28 cellular contexts compared by ENCODE assay signal in the genomic region with DNA sequence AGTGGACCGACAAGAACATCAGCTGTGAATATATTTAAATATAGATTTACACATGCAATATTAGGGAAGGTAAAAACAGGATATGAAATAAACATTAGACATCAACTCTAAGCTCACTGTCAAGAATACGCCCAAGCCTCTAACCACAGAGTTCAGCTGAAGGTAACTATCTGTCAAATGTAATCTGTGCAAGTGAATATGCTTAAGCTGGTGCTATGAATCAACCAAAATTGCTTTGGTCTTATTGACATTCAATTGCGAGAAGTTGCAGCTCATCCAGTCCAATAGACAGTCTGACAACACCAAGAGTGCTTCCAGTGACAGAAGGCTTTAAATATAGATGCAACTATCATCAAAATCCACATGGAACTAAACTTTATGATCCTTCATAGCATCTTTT. TPM values are rescaled to one million over a fixed set of nuclear protein-coding genes. Genes with fewer than 3 reads are reported as not detected.
"Had no signal": no experiment of that assay in that cellular context is flagged by ENCODE, and none has a peak within 500 bp of the region (broad histone marks: within the 10 kb centered on the region; RNA-seq: fewer than 3 reads in every experiment).

No MANE protein-coding gene starts in this region.

- H3K36me3 ChIP-seq: ascending aorta, SJSA1 had no signal

- H3K27me3 ChIP-seq: ascending aorta, body of pancreas, SJSA1 had no signal

- H3K4me1 ChIP-seq: ascending aorta, body of pancreas, SJSA1 had no signal

- H3K27ac ChIP-seq: ascending aorta, body of pancreas, SJSA1 had no signal

- H3K4me3 ChIP-seq: ascending aorta, body of pancreas, SJSA1 had no signal

- ATAC-seq: activated CD8-positive, alpha-beta T cell treated with anti-CD3 and anti-CD28 coated beads, Interleukin-2, amount 10 ng/mL, durations not matched to agents 7 days and 5 days; body of pancreas; T-helper 17 cell; WTC11 had no signal

- DNase-seq: activated CD4-positive, alpha-beta T cell treated with anti-CD3 and anti-CD28 coated beads for 48 hours; activated CD4-positive, alpha-beta T cell treated with anti-CD3 and anti-CD28 coated beads, Interleukin-2, amount 50 U/mL, for 4 hours; activated CD4-positive, CD25-positive, alpha-beta regulatory T cell treated with anti-CD3 and anti-CD28 coated beads, Interleukin-2, amount 50 U/mL, for 72 hours; activated CD8-positive, alpha-beta memory T cell treated with anti-CD3 and anti-CD28 coated beads, Interleukin-2, amount 50 U/mL, for 48 hours; activated CD8-positive, alpha-beta T cell treated with anti-CD3 and anti-CD28 coated beads, Interleukin-2, amount 10 ng/mL, durations not matched to agents 7 days and 5 days; activated naive CD4-positive, alpha-beta T cell; activated T-cell treated with anti-CD3 and anti-CD28 coated beads, Interleukin-2, amount 50 U/mL, for 1 hour; amniotic stem cell; body of pancreas; central memory CD4-positive, alpha-beta T cell; Kasumi-1; NCI-H1048; NCI-H1417; NCI-H1930; NCI-H2171; NCI-H226; NCI-H526; NCI-H774; NK-92 treated with Interleukin-12 subunit alpha and Interleukin-12 subunit beta, amount 100 ng/mL, for 24 hours; OCI-M1; SHP77; T-helper 17 cell; T-helper 9 cell had no signal

- H3K9me3 ChIP-seq: ascending aorta, body of pancreas, SJSA1 had no signal

RNA-seq across cellular contexts. Expression of a gene that starts 32.3 kb away (rescaled TPM):
- total RNA-seq: activated CD8-positive, alpha-beta T cell treated with anti-CD3 and anti-CD28 coated beads, Interleukin-2, amount 10 ng/mL, durations not matched to agents 7 days and 5 days; ascending aorta; bronchial epithelial cell; chondrocyte; SJSA1; T-helper 17 cell had no signal
